In genomic region chr4:114257516-114257915, GRCh38 we compare ENCODE assay signal across 22 cellular contexts.
"Had no signal": no experiment of that assay in that cellular context is flagged by ENCODE, and none has a peak within 500 bp of the region (broad histone marks: within the 10 kb centered on the region; RNA-seq: fewer than 3 reads in every experiment).

No MANE protein-coding gene starts in this region.

- H3K27ac Mint-ChIP-seq: activated naive CD4-positive, alpha-beta T cell treated with anti-CD3 and anti-CD28 coated beads for 36 hours; activated T-helper 1 cell treated with anti-CD3 and anti-CD28 coated beads, Interleukin-12 subunit alpha, Interleukin-12 subunit beta, Interleukin-2, Interleukin-4 antibody, amounts not matched to agents 30 ng/mL and 10 ng/mL and 1 ng/mL, durations not matched to agents 14 hours and 24 hours and 36 hours; dendritic cell treated with granulocyte-macrophage colony-stimulating factor and Interleukin-4, amounts not matched to agents 40 ng/mL and 50 ng/mL, for 4 days; naive B cell; neural progenitor cell; type B pancreatic cell had no signal

- H3K36me3 ChIP-seq: left lung, neural progenitor cell, suprapubic skin had no signal

- H2AFZ ChIP-seq: neural progenitor cell, parathyroid adenoma had no signal

- H3K27me3 ChIP-seq: body of pancreas, left lung, neural progenitor cell, suprapubic skin had no signal

- ATAC-seq: body of pancreas, left lung had no signal

- DNase-seq: activated CD4-positive, alpha-beta T cell treated with anti-CD3 and anti-CD28 coated beads, Interleukin-2, amount 50 U/mL, for 1 hour; activated CD8-positive, alpha-beta memory T cell treated with anti-CD3 and anti-CD28 coated beads for 24 hours; activated naive CD4-positive, alpha-beta T cell treated with anti-CD3 and anti-CD28 coated beads for 36 hours; body of pancreas; central memory CD4-positive, alpha-beta T cell; effector memory CD4-positive, alpha-beta T cell; hippocampal formation; kidney; left lung; mammary epithelial cell; naive B cell; retina; stimulated activated CD4-positive, alpha-beta T cell treated with anti-CD3 and anti-CD28 coated beads, Interleukin-4, amount 100 ng/mL, for 4 hours; stimulated activated CD8-positive, alpha-beta memory T cell treated with anti-CD3 and anti-CD28 coated beads, Interleukin-4, amount 100 ng/mL, for 48 hours; stimulated activated naive CD4-positive, alpha-beta T cell treated with Interleukin-2 at 50 U/mL for 16 hours; T-helper 9 cell had no signal

- H3K4me2 ChIP-seq: neural progenitor cell had no signal

- H3K4me1 ChIP-seq: body of pancreas, left lung, neural progenitor cell, parathyroid adenoma, suprapubic skin had no signal

- H3K4me3 ChIP-seq: body of pancreas, left lung, neural progenitor cell, suprapubic skin had no signal

- H3K36me3 Mint-ChIP-seq: naive B cell, neural progenitor cell, type B pancreatic cell had no signal

- H3K9me3 Mint-ChIP-seq: activated T-helper 1 cell treated with anti-CD3 and anti-CD28 coated beads, Interleukin-12 subunit alpha, Interleukin-12 subunit beta, Interleukin-2, Interleukin-4 antibody, amounts not matched to agents 30 ng/mL and 10 ng/mL and 1 ng/mL, durations not matched to agents 14 hours and 24 hours and 36 hours; dendritic cell treated with granulocyte-macrophage colony-stimulating factor and Interleukin-4, amounts not matched to agents 40 ng/mL and 50 ng/mL, for 4 days; neural progenitor cell; type B pancreatic cell had no signal

- H3K79me2 ChIP-seq: parathyroid adenoma had no signal

- H3K27ac ChIP-seq: body of pancreas, left lung, neural progenitor cell, parathyroid adenoma, suprapubic skin had no signal

- H3K9ac ChIP-seq: neural progenitor cell, parathyroid adenoma had no signal

- H3K9me3 ChIP-seq: body of pancreas had no signal

- H3K4me1 Mint-ChIP-seq: naive B cell, neural progenitor cell had no signal

- H3K27me3 Mint-ChIP-seq: dendritic cell treated with granulocyte-macrophage colony-stimulating factor and Interleukin-4, amounts not matched to agents 40 ng/mL and 50 ng/mL, for 4 days; naive B cell; type B pancreatic cell had no signal

- H3K4me3 Mint-ChIP-seq: activated naive CD4-positive, alpha-beta T cell treated with anti-CD3 and anti-CD28 coated beads for 36 hours; activated T-helper 1 cell treated with anti-CD3 and anti-CD28 coated beads, Interleukin-12 subunit alpha, Interleukin-12 subunit beta, Interleukin-2, Interleukin-4 antibody, amounts not matched to agents 30 ng/mL and 10 ng/mL and 1 ng/mL, durations not matched to agents 14 hours and 24 hours and 36 hours; dendritic cell treated with granulocyte-macrophage colony-stimulating factor and Interleukin-4, amounts not matched to agents 40 ng/mL and 50 ng/mL, for 4 days; naive B cell; neural progenitor cell; type B pancreatic cell had no signal
